1 cellular context compared by ENCODE assay signal in the genomic region with DNA sequence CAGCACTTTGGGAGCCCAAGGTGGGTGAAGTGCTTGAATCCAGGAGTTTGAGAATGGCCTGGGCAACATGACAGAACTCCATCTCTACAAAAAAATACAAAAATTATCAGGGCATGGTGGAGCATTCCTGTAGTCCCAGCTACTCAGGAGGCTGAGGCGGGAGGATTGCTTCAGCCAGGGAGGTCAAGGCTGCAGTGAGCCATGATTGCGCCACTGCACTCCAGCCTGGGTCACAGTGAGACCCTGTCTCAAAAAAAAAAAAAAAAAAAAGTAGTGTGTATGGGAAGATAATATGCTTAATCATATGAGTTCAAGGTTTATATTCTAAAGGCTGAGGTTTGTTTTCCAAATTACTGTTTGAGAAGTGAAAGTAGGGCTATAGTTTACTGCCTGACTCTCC.
A peak's percentile ranks its signal among the peaks of the same experiment; 100 is the strongest.
TF ChIP-seq lines count a peak whose summit lies in the region.

No MANE protein-coding gene starts in this region.

TF ChIP-seq in HepG2, 621 proteins besides CTCF, POLR2A, EP300 and RAD21:
- no peak for TF ChIP-seq HIVEP1 (CRISPR knock-in tag; IDR thresholded peaks at IDR 0.05)
- no peak for TF ChIP-seq ZUFSP (CRISPR knock-in tag; IDR thresholded peaks at IDR 0.05; ENCODE audit: borderline replicate concordance)
- peak; percentile 34; the same call in 1 of the 2 replicates for TF ChIP-seq ZBTB33 (CRISPR knock-in tag; IDR thresholded peaks at IDR 0.05)
- TF ChIP-seq, protein P1, sequence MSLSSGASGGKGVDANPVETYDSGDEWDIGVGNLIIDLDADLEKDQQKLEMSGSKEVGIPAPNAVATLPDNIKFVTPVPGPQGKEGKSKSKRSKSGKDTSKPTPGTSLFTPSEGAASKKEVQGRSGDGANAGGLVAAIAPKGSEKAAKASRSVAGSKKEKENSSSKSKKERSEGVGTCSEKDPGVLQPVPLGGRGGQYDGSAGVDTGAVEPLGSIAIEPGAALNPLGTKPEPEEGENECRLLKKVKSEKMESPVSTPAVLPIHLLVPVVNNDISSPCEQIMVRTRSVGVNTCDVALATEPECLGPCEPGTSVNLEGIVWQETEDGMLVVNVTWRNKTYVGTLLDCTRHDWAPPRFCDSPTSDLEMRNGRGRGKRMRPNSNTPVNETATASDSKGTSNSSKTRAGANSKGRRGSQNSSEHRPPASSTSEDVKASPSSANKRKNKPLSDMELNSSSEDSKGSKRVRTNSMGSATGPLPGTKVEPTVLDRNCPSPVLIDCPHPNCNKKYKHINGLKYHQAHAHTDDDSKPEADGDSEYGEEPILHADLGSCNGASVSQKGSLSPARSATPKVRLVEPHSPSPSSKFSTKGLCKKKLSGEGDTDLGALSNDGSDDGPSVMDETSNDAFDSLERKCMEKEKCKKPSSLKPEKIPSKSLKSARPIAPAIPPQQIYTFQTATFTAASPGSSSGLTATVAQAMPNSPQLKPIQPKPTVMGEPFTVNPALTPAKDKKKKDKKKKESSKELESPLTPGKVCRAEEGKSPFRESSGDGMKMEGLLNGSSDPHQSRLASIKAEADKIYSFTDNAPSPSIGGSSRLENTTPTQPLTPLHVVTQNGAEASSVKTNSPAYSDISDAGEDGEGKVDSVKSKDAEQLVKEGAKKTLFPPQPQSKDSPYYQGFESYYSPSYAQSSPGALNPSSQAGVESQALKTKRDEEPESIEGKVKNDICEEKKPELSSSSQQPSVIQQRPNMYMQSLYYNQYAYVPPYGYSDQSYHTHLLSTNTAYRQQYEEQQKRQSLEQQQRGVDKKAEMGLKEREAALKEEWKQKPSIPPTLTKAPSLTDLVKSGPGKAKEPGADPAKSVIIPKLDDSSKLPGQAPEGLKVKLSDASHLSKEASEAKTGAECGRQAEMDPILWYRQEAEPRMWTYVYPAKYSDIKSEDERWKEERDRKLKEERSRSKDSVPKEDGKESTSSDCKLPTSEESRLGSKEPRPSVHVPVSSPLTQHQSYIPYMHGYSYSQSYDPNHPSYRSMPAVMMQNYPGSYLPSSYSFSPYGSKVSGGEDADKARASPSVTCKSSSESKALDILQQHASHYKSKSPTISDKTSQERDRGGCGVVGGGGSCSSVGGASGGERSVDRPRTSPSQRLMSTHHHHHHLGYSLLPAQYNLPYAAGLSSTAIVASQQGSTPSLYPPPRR (CRISPR knock-in tag; IDR thresholded peaks at IDR 0.05; ENCODE audit: borderline replicate concordance): no peak
- TF ChIP-seq CEBPG (CRISPR knock-in tag; IDR thresholded peaks at IDR 0.05): peak; percentile 29; the same call in 1 of the 2 replicates
- TF ChIP-seq, protein P2, sequence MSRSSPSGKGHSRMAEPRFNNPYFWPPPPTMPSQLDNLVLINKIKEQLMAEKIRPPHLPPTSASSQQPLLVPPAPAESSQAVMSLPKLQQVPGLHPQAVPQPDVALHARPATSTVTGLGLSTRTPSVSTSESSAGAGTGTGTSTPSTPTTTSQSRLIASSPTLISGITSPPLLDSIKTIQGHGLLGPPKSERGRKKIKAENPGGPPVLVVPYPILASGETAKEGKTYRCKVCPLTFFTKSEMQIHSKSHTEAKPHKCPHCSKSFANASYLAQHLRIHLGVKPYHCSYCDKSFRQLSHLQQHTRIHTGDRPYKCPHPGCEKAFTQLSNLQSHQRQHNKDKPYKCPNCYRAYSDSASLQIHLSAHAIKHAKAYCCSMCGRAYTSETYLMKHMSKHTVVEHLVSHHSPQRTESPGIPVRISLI (CRISPR knock-in tag; IDR thresholded peaks at IDR 0.05; ENCODE audit: borderline replicate concordance): peak; percentile 53; the same call in 1 of the 2 replicates
- TF ChIP-seq TCF7 (IDR thresholded peaks at IDR 0.05; ENCODE audit: low read depth): no peak
- TF ChIP-seq TAF15 (IDR thresholded peaks at IDR 0.05; ENCODE audit: low read depth, low read length, poor library complexity, severe bottlenecking): no peak
- TF ChIP-seq ZNF296 (CRISPR knock-in tag; conservative IDR thresholded peaks at IDR 0.05): no peak
- no peak for TF ChIP-seq NFYC (CRISPR knock-in tag; IDR thresholded peaks at IDR 0.05)
- TF ChIP-seq ONECUT2 (CRISPR knock-in tag; IDR thresholded peaks at IDR 0.05): no peak
- TF ChIP-seq RERE (CRISPR knock-in tag; IDR thresholded peaks at IDR 0.05; ENCODE audit: low read depth): no peak
- TF ChIP-seq HMGA1 (CRISPR knock-in tag; conservative IDR thresholded peaks at IDR 0.05): no peak
- TF ChIP-seq HOXA9 (CRISPR knock-in tag; IDR thresholded peaks at IDR 0.05; ENCODE audit: borderline replicate concordance): no peak
- TF ChIP-seq CENPT (CRISPR knock-in tag; IDR thresholded peaks at IDR 0.05; ENCODE audit: low read depth): no peak
- no peak for TF ChIP-seq MXD4 (CRISPR knock-in tag; IDR thresholded peaks at IDR 0.05)
- no peak for TF ChIP-seq SETDB1 (CRISPR knock-in tag; IDR thresholded peaks at IDR 0.05; ENCODE audit: borderline replicate concordance)
- peak; percentile 39; the same call in 1 of the 2 replicates for TF ChIP-seq NR2C2 (CRISPR knock-in tag; IDR thresholded peaks at IDR 0.05; ENCODE audit: borderline replicate concordance)
- TF ChIP-seq ZFYVE20 (CRISPR knock-in tag; IDR thresholded peaks at IDR 0.05; ENCODE audit: borderline replicate concordance, low read depth): no peak
- TF ChIP-seq, protein P3, sequence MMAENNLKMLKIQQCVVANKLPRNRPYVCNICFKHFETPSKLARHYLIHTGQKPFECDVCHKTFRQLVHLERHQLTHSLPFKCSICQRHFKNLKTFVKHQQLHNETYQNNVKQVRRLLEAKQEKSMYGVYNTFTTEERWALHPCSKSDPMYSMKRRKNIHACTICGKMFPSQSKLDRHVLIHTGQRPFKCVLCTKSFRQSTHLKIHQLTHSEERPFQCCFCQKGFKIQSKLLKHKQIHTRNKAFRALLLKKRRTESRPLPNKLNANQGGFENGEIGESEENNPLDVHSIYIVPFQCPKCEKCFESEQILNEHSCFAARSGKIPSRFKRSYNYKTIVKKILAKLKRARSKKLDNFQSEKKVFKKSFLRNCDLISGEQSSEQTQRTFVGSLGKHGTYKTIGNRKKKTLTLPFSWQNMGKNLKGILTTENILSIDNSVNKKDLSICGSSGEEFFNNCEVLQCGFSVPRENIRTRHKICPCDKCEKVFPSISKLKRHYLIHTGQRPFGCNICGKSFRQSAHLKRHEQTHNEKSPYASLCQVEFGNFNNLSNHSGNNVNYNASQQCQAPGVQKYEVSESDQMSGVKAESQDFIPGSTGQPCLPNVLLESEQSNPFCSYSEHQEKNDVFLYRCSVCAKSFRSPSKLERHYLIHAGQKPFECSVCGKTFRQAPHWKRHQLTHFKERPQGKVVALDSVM (CRISPR knock-in tag; IDR thresholded peaks at IDR 0.05): peak; percentile 97
- no peak for TF ChIP-seq CCAR2 (optimal IDR thresholded peaks at IDR 0.05; ENCODE audit: low read depth, low read length)
